Comparison of ENCODE assay signal across 4 cellular contexts in genomic region chr9:125979383-125979782, GRCh38.
A peak's percentile ranks its signal among the peaks of the same experiment; 100 is the strongest.
TF ChIP-seq lines count a peak whose summit lies in the region.

No MANE protein-coding gene starts in this region.

TF ChIP-seq in HepG2, 621 proteins besides CTCF, POLR2A, EP300 and RAD21:
- 0 out of 2 replicates have a peak, but pooled peaks have one; percentile 35 for TF ChIP-seq ZNF280D (CRISPR knock-in tag; IDR thresholded peaks at IDR 0.05)
- no peak for TF ChIP-seq ZNF264 (CRISPR knock-in tag; IDR thresholded peaks at IDR 0.05)
- no peak for TF ChIP-seq ZNF691 (CRISPR knock-in tag; IDR thresholded peaks at IDR 0.05; ENCODE audit: borderline replicate concordance, low read depth)

TF ChIP-seq in HEK293, 187 proteins besides CTCF, POLR2A, EP300 and RAD21:
- peak; percentile 81 for TF ChIP-seq SETDB1 (IDR thresholded peaks at IDR 0.05; ENCODE audit: insufficient read length, low read length)
- TF ChIP-seq ZNF654 (tag by site-specific recombination; IDR thresholded peaks at IDR 0.05; ENCODE audit: low read depth), result no peak

TF ChIP-seq in HEK293T, 16 proteins besides CTCF, POLR2A, EP300 and RAD21:
- TF ChIP-seq TARDBP (IDR thresholded peaks at IDR 0.05), result no peak
- no peak for TF ChIP-seq ARNT (IDR thresholded peaks at IDR 0.05)
- TF ChIP-seq ZNF384 (IDR thresholded peaks at IDR 0.05), result no peak
- TF ChIP-seq HDGF (IDR thresholded peaks at IDR 0.05; ENCODE audit: borderline replicate concordance), result no peak
- TF ChIP-seq FOXA1 (IDR thresholded peaks at IDR 0.05), result no peak
- peak; percentile 70 for TF ChIP-seq PKNOX1 (IDR thresholded peaks at IDR 0.05)

TF ChIP-seq in H1, 55 proteins besides CTCF, POLR2A, EP300 and RAD21:
- TF ChIP-seq RXRA (IDR thresholded peaks at IDR 0.05; ENCODE audit: insufficient read depth, low read depth, low read length), result no peak
- peak; percentile 36; the same call in 1 of the 2 replicates for TF ChIP-seq KDM1A (IDR thresholded peaks at IDR 0.05; ENCODE audit: borderline replicate concordance, low read length)
TF ChIP-seq in H1: peak in this region for 1.
